In the genomic region with DNA sequence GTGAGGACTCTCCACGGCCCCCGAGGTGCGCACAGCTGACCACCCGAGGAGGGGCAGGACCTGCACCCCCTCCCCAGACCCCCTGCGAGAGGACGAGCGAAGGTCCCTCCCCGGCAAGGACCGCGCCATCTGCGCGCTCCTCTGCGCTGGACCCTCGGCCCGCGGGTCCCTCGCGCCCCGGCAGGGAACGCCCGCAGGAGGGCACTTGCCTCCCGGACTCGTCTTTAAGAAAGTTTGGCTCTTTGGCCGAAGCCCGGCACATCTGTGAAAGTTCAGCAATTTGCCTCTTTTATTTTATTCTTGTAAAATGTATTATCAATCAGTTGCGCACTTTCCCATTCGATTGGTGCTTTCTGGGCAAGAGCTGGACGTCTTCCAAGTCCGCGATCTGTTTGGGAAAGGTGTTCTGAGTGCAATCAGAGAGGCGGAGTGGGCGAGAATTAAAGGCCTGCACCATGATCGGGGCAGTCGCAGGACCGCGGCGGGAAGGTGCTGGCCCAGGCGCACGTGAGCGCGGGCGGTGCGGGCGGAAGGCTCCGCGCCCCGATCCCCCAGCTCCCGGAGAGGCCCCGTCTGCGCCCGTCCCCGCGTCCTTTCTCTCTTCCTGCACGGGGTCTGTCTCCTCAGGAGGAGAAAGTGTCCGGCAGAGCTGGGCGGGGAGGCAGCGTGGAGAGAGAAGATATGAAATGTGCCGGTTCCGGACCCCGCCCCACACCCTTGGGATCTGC, we compare ENCODE assay signal across 1 cellular context.
A peak's percentile ranks its signal among the peaks of the same experiment; 100 is the strongest.
TF ChIP-seq lines count a peak whose summit lies in the region.

No MANE protein-coding gene starts in this region.

TF ChIP-seq in WTC11, 78 proteins besides CTCF, POLR2A, EP300 and RAD21 (continued from another document):
- TF ChIP-seq AFF4 (CRISPR knock-in tag; IDR thresholded peaks at IDR 0.05; ENCODE audit: borderline replicate concordance) (no peak), GABPB1 (CRISPR knock-in tag; IDR thresholded peaks at IDR 0.05) (0 out of 2 replicates have a peak, but pooled peaks have one; percentile 9), CREM (CRISPR knock-in tag; IDR thresholded peaks at IDR 0.05) (no peak), USF2 (CRISPR knock-in tag; IDR thresholded peaks at IDR 0.05) (0 out of 2 replicates have a peak, but pooled peaks have one; percentile 33), USF1 (CRISPR knock-in tag; IDR thresholded peaks at IDR 0.05) (0 out of 2 replicates have a peak, but pooled peaks have one; percentile 32), SP1 (CRISPR knock-in tag; conservative IDR thresholded peaks at IDR 0.05) (no peak), HMGXB4 (CRISPR knock-in tag; IDR thresholded peaks at IDR 0.05) (peak; percentile 54; the same call in 1 of the 2 replicates)
- TF ChIP-seq, protein P1, sequence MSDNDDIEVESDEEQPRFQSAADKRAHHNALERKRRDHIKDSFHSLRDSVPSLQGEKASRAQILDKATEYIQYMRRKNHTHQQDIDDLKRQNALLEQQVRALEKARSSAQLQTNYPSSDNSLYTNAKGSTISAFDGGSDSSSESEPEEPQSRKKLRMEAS (CRISPR knock-in tag; IDR thresholded peaks at IDR 0.05), result peak; percentile 63; the same call in 1 of the 2 replicates
- TF ChIP-seq, protein P2, sequence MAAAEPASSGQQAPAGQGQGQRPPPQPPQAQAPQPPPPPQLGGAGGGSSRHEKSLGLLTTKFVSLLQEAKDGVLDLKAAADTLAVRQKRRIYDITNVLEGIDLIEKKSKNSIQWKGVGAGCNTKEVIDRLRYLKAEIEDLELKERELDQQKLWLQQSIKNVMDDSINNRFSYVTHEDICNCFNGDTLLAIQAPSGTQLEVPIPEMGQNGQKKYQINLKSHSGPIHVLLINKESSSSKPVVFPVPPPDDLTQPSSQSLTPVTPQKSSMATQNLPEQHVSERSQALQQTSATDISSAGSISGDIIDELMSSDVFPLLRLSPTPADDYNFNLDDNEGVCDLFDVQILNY (CRISPR knock-in tag; IDR thresholded peaks at IDR 0.05), result 0 out of 2 replicates have a peak, but pooled peaks have one; percentile 24
